In the genomic region with DNA sequence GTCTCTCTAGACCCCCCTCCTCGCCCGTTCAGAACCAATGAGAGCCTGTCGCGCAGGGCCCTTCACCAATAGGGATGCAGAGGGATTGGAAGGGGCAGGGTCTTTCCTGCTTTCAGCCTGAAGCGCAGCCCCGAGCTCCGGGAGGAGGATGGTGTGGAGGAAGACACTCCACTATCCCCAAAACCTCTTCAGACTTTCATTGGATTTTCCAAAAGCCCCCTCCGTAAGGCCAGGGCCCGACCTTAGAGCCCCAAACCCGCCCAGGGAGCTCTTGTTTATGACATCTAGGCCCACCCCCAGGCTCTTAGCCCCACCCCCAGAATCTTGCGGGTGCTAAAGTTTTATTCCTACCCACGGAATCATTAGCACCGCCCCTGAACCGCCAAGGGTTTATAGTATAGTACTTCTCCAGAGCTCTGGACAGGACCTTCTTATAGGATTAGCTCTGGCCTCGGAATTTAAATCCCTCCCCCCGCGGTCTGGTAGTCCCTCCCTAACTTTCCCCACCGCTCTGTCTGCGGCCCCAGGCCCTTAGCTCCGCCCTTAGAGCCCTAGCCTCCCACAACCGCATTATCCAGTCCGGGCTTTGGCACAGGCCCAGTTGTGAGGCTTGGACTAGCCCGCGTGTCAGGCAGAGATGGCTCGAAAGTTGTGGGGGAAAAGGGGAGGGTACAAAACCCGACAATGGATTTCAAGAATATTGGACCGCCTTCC, we compare ENCODE assay signal across 1 cellular context.
TF ChIP-seq lines count a peak whose summit lies in the region.

No MANE protein-coding gene starts in this region.

TF ChIP-seq in K562, 482 proteins besides CTCF, POLR2A, EP300 and RAD21 (continued from another document and continues in another):
- TF ChIP-seq, protein P1, sequence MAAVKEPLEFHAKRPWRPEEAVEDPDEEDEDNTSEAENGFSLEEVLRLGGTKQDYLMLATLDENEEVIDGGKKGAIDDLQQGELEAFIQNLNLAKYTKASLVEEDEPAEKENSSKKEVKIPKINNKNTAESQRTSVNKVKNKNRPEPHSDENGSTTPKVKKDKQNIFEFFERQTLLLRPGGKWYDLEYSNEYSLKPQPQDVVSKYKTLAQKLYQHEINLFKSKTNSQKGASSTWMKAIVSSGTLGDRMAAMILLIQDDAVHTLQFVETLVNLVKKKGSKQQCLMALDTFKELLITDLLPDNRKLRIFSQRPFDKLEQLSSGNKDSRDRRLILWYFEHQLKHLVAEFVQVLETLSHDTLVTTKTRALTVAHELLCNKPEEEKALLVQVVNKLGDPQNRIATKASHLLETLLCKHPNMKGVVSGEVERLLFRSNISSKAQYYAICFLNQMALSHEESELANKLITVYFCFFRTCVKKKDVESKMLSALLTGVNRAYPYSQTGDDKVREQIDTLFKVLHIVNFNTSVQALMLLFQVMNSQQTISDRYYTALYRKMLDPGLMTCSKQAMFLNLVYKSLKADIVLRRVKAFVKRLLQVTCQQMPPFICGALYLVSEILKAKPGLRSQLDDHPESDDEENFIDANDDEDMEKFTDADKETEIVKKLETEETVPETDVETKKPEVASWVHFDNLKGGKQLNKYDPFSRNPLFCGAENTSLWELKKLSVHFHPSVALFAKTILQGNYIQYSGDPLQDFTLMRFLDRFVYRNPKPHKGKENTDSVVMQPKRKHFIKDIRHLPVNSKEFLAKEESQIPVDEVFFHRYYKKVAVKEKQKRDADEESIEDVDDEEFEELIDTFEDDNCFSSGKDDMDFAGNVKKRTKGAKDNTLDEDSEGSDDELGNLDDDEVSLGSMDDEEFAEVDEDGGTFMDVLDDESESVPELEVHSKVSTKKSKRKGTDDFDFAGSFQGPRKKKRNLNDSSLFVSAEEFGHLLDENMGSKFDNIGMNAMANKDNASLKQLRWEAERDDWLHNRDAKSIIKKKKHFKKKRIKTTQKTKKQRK (IDR thresholded peaks at IDR 0.05; ENCODE audit: borderline replicate concordance, low read depth, low read length), result no peak
- TF ChIP-seq CSDE1 (IDR thresholded peaks at IDR 0.05) (no peak; a peak in 1 of 4 replicates), FOXM1 (IDR thresholded peaks at IDR 0.05; ENCODE audit: low read depth) (peak; percentile 90), FOXM1 (CRISPR knock-in tag; IDR thresholded peaks at IDR 0.05; ENCODE audit: low read depth) (no peak), SP2 (IDR thresholded peaks at IDR 0.05; ENCODE audit: extremely low read depth, low read depth, low read length, poor library complexity, severe bottlenecking) (peak; percentile 81), ATF7 (IDR thresholded peaks at IDR 0.05) (peak; percentile 79; the same call in 1 of the 2 replicates), MNT (conservative IDR thresholded peaks at IDR 0.05) (peak; percentile 81 to 89), MCM3 (IDR thresholded peaks at IDR 0.05) (no peak), ZNF184 (CRISPR knock-in tag; IDR thresholded peaks at IDR 0.05) (no peak), NCOA2 (IDR thresholded peaks at IDR 0.05; ENCODE audit: partially characterized antibody in 2 of 2) (no peak), EHMT2 (IDR thresholded peaks at IDR 0.05) (peak; percentile 83; the same call in 1 of the 2 replicates), FOXK2 (conservative IDR thresholded peaks at IDR 0.05 in 1 of 2, IDR thresholded peaks at IDR 0.05 in 1 of 2; ENCODE audit: low read depth in 2 of 2) (peak; percentile 88 to 92), SMAD4 (CRISPR knock-in tag; conservative IDR thresholded peaks at IDR 0.05) (peak; percentile 72), CBX1 (IDR thresholded peaks at IDR 0.05; ENCODE audit: low read depth) (peak; percentile 91; the same call in 1 of the 2 replicates), CBX3 (IDR thresholded peaks at IDR 0.05; ENCODE audit: borderline replicate concordance in 1 of 2, low read length in 2 of 2) (peak in 1 of 2 experiments; percentile 94; a peak in 2 of 3 replicates), TEAD4 (IDR thresholded peaks at IDR 0.05; ENCODE audit: low read length) (peak; percentile 32), TEAD4 (CRISPR knock-in tag; IDR thresholded peaks at IDR 0.05; ENCODE audit: borderline replicate concordance) (no peak), SRF (CRISPR knock-in tag; IDR thresholded peaks at IDR 0.05) (peak in 1 of 2 experiments; percentile 55; a peak in 2 of 4 replicates), TCF7 (IDR thresholded peaks at IDR 0.05; ENCODE audit: borderline replicate concordance) (0 out of 2 replicates have a peak, but pooled peaks have one; percentile 17), E2F8 (IDR thresholded peaks at IDR 0.05; ENCODE audit: low read depth, partially characterized antibody) (peak; percentile 59), ZNF445 (CRISPR knock-in tag; IDR thresholded peaks at IDR 0.05; ENCODE audit: low read depth) (no peak), GTF2A2 (tag; IDR thresholded peaks at IDR 0.05) (no peak), THRAP3 (IDR thresholded peaks at IDR 0.05; ENCODE audit: borderline replicate concordance) (peak; percentile 89; the same call in 1 of the 2 replicates), CXXC5 (CRISPR knock-in tag; IDR thresholded peaks at IDR 0.05) (peak; percentile 81), HDAC3 (IDR thresholded peaks at IDR 0.05; ENCODE audit: borderline replicate concordance, partially characterized antibody) (peak; percentile 97), RCOR1 (IDR thresholded peaks at IDR 0.05; ENCODE audit: borderline replicate concordance in 1 of 2, low read depth in 2 of 2, low read length in 2 of 2) (peak in 1 of 2 experiments; percentile 95; a peak in 2 of 4 replicates), PKNOX1 (IDR thresholded peaks at IDR 0.05) (peak; percentile 69), FUS (optimal IDR thresholded peaks at IDR 0.05; ENCODE audit: low read depth, low read length) (no peak), MYC (IDR thresholded peaks at IDR 0.05; ENCODE audit: low read depth, low read length) (peak; percentile 64), MYC (CRISPR knock-in tag; IDR thresholded peaks at IDR 0.05; ENCODE audit: borderline replicate concordance, low read depth) (no peak), NONO (IDR thresholded peaks at IDR 0.05; ENCODE audit: low read depth in 2 of 2, low read length in 1 of 2) (0 out of 4 replicates have a peak, but pooled peaks of 1 of the 2 experiments have one; percentile 19), TCF7L2 (IDR thresholded peaks at IDR 0.05; ENCODE audit: low read depth, low read length) (0 out of 2 replicates have a peak, but pooled peaks have one; percentile 18), BRD9 (IDR thresholded peaks at IDR 0.05; ENCODE audit: low read depth, partially characterized antibody) (no peak), LEF1 (IDR thresholded peaks at IDR 0.05) (peak; percentile 76), SMC3 (conservative IDR thresholded peaks at IDR 0.05; ENCODE audit: insufficient read depth, low read depth, low read length) (0 out of 2 replicates have a peak, but pooled peaks have one; percentile 4), RB1 (IDR thresholded peaks at IDR 0.05; ENCODE audit: low read depth) (peak; percentile 78; the same call in 1 of the 2 replicates), ASH1L (IDR thresholded peaks at IDR 0.05; ENCODE audit: borderline replicate concordance, low read depth, partially characterized antibody) (peak; percentile 89)
- TF ChIP-seq, protein P2, sequence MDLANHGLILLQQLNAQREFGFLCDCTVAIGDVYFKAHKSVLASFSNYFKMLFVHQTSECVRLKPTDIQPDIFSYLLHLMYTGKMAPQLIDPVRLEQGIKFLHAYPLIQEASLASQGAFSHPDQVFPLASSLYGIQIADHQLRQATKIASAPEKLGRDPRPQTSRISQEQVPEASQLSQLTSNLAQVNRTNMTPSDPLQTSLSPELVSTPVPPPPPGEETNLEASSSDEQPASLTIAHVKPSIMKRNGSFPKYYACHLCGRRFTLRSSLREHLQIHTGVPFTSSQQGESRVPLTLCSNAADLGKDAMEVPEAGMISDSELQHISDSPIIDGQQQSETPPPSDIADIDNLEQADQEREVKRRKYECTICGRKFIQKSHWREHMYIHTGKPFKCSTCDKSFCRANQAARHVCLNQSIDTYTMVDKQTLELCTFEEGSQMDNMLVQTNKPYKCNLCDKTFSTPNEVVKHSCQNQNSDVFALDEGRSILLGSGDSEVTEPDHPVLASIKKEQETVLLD (IDR thresholded peaks at IDR 0.05), result peak; percentile 70; the same call in 1 of the 2 replicates
- TF ChIP-seq, protein P3, sequence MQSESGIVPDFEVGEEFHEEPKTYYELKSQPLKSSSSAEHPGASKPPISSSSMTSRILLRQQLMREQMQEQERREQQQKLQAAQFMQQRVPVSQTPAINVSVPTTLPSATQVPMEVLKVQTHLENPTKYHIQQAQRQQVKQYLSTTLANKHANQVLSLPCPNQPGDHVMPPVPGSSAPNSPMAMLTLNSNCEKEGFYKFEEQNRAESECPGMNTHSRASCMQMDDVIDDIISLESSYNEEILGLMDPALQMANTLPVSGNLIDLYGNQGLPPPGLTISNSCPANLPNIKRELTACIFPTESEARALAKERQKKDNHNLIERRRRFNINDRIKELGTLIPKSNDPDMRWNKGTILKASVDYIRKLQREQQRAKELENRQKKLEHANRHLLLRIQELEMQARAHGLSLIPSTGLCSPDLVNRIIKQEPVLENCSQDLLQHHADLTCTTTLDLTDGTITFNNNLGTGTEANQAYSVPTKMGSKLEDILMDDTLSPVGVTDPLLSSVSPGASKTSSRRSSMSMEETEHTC (IDR thresholded peaks at IDR 0.05), result no peak
- TF ChIP-seq, protein P4, sequence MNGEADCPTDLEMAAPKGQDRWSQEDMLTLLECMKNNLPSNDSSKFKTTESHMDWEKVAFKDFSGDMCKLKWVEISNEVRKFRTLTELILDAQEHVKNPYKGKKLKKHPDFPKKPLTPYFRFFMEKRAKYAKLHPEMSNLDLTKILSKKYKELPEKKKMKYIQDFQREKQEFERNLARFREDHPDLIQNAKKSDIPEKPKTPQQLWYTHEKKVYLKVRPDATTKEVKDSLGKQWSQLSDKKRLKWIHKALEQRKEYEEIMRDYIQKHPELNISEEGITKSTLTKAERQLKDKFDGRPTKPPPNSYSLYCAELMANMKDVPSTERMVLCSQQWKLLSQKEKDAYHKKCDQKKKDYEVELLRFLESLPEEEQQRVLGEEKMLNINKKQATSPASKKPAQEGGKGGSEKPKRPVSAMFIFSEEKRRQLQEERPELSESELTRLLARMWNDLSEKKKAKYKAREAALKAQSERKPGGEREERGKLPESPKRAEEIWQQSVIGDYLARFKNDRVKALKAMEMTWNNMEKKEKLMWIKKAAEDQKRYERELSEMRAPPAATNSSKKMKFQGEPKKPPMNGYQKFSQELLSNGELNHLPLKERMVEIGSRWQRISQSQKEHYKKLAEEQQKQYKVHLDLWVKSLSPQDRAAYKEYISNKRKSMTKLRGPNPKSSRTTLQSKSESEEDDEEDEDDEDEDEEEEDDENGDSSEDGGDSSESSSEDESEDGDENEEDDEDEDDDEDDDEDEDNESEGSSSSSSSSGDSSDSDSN (IDR thresholded peaks at IDR 0.05; ENCODE audit: borderline replicate concordance in 1 of 2, low read depth in 2 of 2, low read length in 2 of 2), result 0 out of 4 replicates have a peak, but pooled peaks of 1 of the 2 experiments have one; percentile 32
- TF ChIP-seq, protein P5, sequence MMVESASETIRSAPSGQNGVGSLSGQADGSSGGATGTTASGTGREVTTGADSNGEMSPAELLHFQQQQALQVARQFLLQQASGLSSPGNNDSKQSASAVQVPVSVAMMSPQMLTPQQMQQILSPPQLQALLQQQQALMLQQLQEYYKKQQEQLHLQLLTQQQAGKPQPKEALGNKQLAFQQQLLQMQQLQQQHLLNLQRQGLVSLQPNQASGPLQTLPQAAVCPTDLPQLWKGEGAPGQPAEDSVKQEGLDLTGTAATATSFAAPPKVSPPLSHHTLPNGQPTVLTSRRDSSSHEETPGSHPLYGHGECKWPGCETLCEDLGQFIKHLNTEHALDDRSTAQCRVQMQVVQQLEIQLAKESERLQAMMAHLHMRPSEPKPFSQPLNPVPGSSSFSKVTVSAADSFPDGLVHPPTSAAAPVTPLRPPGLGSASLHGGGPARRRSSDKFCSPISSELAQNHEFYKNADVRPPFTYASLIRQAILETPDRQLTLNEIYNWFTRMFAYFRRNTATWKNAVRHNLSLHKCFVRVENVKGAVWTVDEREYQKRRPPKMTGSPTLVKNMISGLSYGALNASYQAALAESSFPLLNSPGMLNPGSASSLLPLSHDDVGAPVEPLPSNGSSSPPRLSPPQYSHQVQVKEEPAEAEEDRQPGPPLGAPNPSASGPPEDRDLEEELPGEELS (CRISPR knock-in tag; IDR thresholded peaks at IDR 0.05; ENCODE audit: borderline replicate concordance), result 0 out of 2 replicates have a peak, but pooled peaks have one; percentile 35
